ENCODE assay signal across 8 cellular contexts in genomic region chr22:39240841-39241631, GRCh38. TPM values are rescaled to one million over a fixed set of nuclear protein-coding genes. Genes with fewer than 3 reads are reported as not detected.
DNase-seq lines count a peak whose midpoint lies in the region; ATAC-seq, FAIRE-seq and TF ChIP-seq lines count a peak whose summit lies in the region.

No MANE protein-coding gene starts in this region.

- peaks cover 41% of the 10 kb centered on the region for H3K4me1 Mint-ChIP-seq in T-helper 1 cell treated with Interleukin-12 subunit alpha and Interleukin-12 subunit beta and Interleukin-4 antibody, amounts not matched to agents 30 μg/mL and 1 μg/mL, for 36 hours (ENCODE audit: low read depth)
- H3K4me1 Mint-ChIP-seq in effector memory CD8-positive, alpha-beta T cell (ENCODE audit: low read depth in 2 of 2), result peaks cover 59 to 61% of the 10 kb centered on the region in 2 donors
- peaks cover 44 to 62% of the 10 kb centered on the region in 2 donors for H3K4me1 Mint-ChIP-seq in natural killer cell

- peaks cover 82% of the 10 kb centered on the region for H3K27me3 Mint-ChIP-seq in T-helper 1 cell treated with Interleukin-12 subunit alpha and Interleukin-12 subunit beta and Interleukin-4 antibody, amounts not matched to agents 30 μg/mL and 1 μg/mL, for 36 hours (ENCODE audit: low read depth)
- peaks cover 0 to 7% of the 10 kb centered on the region in 2 donors for H3K27me3 Mint-ChIP-seq in effector memory CD8-positive, alpha-beta T cell
- peaks cover 35 to 54% of the 10 kb centered on the region in 2 donors for H3K27me3 Mint-ChIP-seq in natural killer cell (ENCODE audit: low read depth in 2 of 2)

- peak; percentile 19 for ATAC-seq in effector memory CD8-positive, alpha-beta T cell (replicated peaks)
- ATAC-seq in natural killer cell (peak; percentile 3 to 18 (median 7)), HG03442 (IDR thresholded peaks at IDR 0.05; ENCODE audit: unreplicated experiment) (no peak), GM21723 (IDR thresholded peaks at IDR 0.05; ENCODE audit: unreplicated experiment) (no peak), GM19328 (IDR thresholded peaks at IDR 0.05; ENCODE audit: unreplicated experiment) (no peak)

- peak overlapping the region; percentile 80 for H3K27ac Mint-ChIP-seq in T-helper 1 cell treated with Interleukin-12 subunit alpha and Interleukin-12 subunit beta and Interleukin-4 antibody, amounts not matched to agents 30 μg/mL and 1 μg/mL, for 36 hours
- peak overlapping the region; percentile 91 to 92 for H3K27ac Mint-ChIP-seq in effector memory CD8-positive, alpha-beta T cell
- H3K27ac Mint-ChIP-seq in natural killer cell, result peak overlapping the region; percentile 76 to 85

- no peak for DNase-seq in GM12892 (ENCODE audit: insufficient read length)
- peak; percentile 38 to 46 (median 42) for DNase-seq in effector memory CD8-positive, alpha-beta T cell
- DNase-seq in natural killer cell, result no peak
- DNase-seq in hippocampal formation (lab: John Stamatoyannopoulos, UW), result no peak

- peak; percentile 87 for FAIRE-seq in GM12892 (lab: Jason Lieb, UNC)

- no peak for TF ChIP-seq CTCF in natural killer cell (IDR thresholded peaks at IDR 0.05)

- no peaks in the 10 kb centered on the region for H3K9me3 Mint-ChIP-seq in T-helper 1 cell treated with Interleukin-12 subunit alpha and Interleukin-12 subunit beta and Interleukin-4 antibody, amounts not matched to agents 30 μg/mL and 1 μg/mL, for 36 hours
- H3K9me3 Mint-ChIP-seq in effector memory CD8-positive, alpha-beta T cell, result no peaks in the 10 kb centered on the region
- H3K9me3 Mint-ChIP-seq in natural killer cell, result no peaks in the 10 kb centered on the region

- peak overlapping the region; percentile 77 for H3K4me3 Mint-ChIP-seq in T-helper 1 cell treated with Interleukin-12 subunit alpha and Interleukin-12 subunit beta and Interleukin-4 antibody, amounts not matched to agents 30 μg/mL and 1 μg/mL, for 36 hours
- H3K4me3 Mint-ChIP-seq in effector memory CD8-positive, alpha-beta T cell, result peak overlapping the region; percentile 90 to 93
- peak overlapping the region; percentile 93 for H3K4me3 Mint-ChIP-seq in natural killer cell

- no peak for TF ChIP-seq POLR2A in GM12892 (IDR thresholded peaks at IDR 0.05; ENCODE audit: low read depth, low read length)

- peaks cover 7% of the 10 kb centered on the region for H3K36me3 Mint-ChIP-seq in T-helper 1 cell treated with Interleukin-12 subunit alpha and Interleukin-12 subunit beta and Interleukin-4 antibody, amounts not matched to agents 30 μg/mL and 1 μg/mL, for 36 hours (ENCODE audit: low read depth)
- peaks cover 50% of the 10 kb centered on the region for H3K36me3 Mint-ChIP-seq in effector memory CD8-positive, alpha-beta T cell (ENCODE audit: insufficient read depth)
- H3K36me3 Mint-ChIP-seq in natural killer cell, result no peaks in the 10 kb centered on the region

- intact Hi-C loops in natural killer cell (cut with micrococcal nuclease), result no loop called here

RNA-seq across cellular contexts. Expression of gene PDGFB, which starts 3.7 kb away (rescaled TPM):
- polyA plus RNA-seq in GM12892 (2012; ENCODE audit: missing spikeins), result 0.64 TPM
- 1 to 10 TPM in 1 of 3 donors, under 1 TPM in 2; 0.28 to 1.2 (median 0.31) TPM for total RNA-seq in natural killer cell

Comparison
In these comparisons a context has a peak if more than half of its experiments do, and no peak if none do; other contexts are left out.
1. DNase-seq: peak in effector memory CD8-positive, alpha-beta T cell (3 of 3); none in GM12892 (single experiment), natural killer cell (single experiment) and hippocampal formation (0 of 2).
2. ATAC-seq: peak in effector memory CD8-positive, alpha-beta T cell (single experiment) and natural killer cell (3 of 3); none in HG03442 (single experiment), GM21723 (single experiment) and GM19328 (single experiment).
3. Peak in every context shown above with its lines, with median percentiles within 50 percentile points of each other: H3K27ac Mint-ChIP-seq and H3K4me3 Mint-ChIP-seq.